ENCODE assay signal across 9 cellular contexts in the genomic region with DNA sequence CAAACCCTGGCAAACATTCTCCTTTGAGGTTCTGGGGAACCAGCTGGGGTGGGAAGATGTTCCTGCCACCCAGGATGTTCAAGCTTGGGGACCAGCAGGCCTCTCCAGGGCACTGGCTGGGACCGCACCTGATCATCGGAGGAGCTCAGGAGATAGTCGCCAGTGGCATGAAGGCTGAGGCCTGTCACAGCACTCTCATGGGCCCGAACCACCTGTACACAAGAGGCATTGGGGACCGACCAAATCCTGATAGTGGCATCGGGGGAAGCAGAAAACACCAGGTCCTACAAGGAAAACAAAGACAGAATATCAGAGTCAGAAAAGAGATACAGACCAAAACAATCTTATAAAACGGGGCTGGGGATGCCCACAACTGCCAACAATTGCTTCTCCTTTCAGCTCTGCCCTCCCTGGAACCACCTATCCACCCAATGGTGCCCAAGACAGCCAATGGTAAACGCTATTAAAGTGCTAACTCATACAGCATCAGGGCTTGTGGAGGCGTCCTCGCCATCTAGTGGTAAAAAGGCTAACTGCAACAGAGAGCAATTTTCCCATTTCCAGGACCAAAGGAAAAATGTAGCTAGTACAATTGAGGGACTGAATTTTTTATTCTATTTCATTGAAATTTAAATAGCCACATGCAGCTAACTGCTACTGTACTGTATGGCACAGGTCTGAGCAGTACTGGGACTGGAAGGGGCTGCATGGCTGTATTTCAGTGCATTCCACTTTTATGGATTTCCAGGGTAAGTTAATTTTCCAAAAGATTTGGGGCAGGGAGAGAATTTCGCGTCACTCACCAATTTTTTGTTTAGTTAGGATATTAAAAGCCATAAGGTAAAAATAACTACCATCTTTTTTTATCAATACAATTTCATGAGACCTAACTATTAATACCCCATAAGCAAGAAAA. TPM values are rescaled to one million over a fixed set of nuclear protein-coding genes. Genes with fewer than 3 reads are reported as not detected.
DNase-seq lines count a peak whose midpoint lies in the region; ATAC-seq and TF ChIP-seq lines count a peak whose summit lies in the region.
"Had no signal": no experiment of that assay in that cellular context is flagged by ENCODE, and none has a peak within 500 bp of the region (broad histone marks: within the 10 kb centered on the region; RNA-seq: fewer than 3 reads in every experiment).

No MANE protein-coding gene starts in this region.

- intact Hi-C loops in CD4-positive, alpha-beta T cell (cut with DNase I, micrococcal nuclease), result loop anchor here (1.0 to 2.0 kb wide), 2 partner anchors 68 to 124 kb away; no protein-coding TSS in a partner anchor
- intact Hi-C loops in heart right ventricle (cut with DNase I), result loop anchor here in 9 of 10 donors (1.0 to 10.0 kb wide), 4 partner anchors 67 to 124 kb away; no protein-coding TSS in a partner anchor

- H3K4me3 ChIP-seq in heart right ventricle, result no peak overlapping the region

- POLR2A ChIA-PET in CD4-positive, alpha-beta T cell (lab: Charles Lee), result no interaction called here

- no peaks in the 10 kb centered on the region for H3K27me3 Mint-ChIP-seq in CD4-positive, alpha-beta T cell

- no peak overlapping the region for H3K4me3 Mint-ChIP-seq in CD4-positive, alpha-beta T cell

- H3K27ac ChIP-seq in CD4-positive, alpha-beta T cell (ENCODE audit: low read depth, low read length), result no peak overlapping the region
- H3K27ac ChIP-seq in heart right ventricle, result peak overlapping the region in 1 of 10 donors; percentile 9

- peaks cover 0 to 17% (median 6%) of the 10 kb centered on the region in 9 donors for H3K4me1 ChIP-seq in heart right ventricle

- H3K36me3 Mint-ChIP-seq in CD4-positive, alpha-beta T cell (ENCODE audit: low read depth), result peaks cover 99% of the 10 kb centered on the region
- H3K36me3 Mint-ChIP-seq in activated naive CD4-positive, alpha-beta T cell treated with anti-CD3 and anti-CD28 coated beads, Interleukin-2, amount 50 U/mL, for 72 hours, result peaks cover 24 to 36% of the 10 kb centered on the region in 2 donors

- peak; percentile 90 for TF ChIP-seq CTCF in CD4-positive, alpha-beta T cell (IDR thresholded peaks at IDR 0.05)
- TF ChIP-seq CTCF in GM12873 (IDR thresholded peaks at IDR 0.05; ENCODE audit: insufficient read depth, low read depth, low read length, missing control alignments), result peak; percentile 93
- TF ChIP-seq CTCF in heart right ventricle (IDR thresholded peaks at IDR 0.05), result peak; percentile 93 to 99 (median 95)

- 58 to 59% methylated on average over 12 of the region's 12 CpGs for WGBS in heart right ventricle, 2 donors

- H3K9me3 ChIP-seq in CD4-positive, alpha-beta T cell (ENCODE audit: control insufficient read depth, low read length), result no peaks in the 10 kb centered on the region
- H3K9me3 ChIP-seq in heart right ventricle, result no peaks in the 10 kb centered on the region

- DNase-seq in CD4-positive, alpha-beta T cell, result peak in 1 of 10 experiments; percentile 11
- DNase-seq in NCI-H1930 (lab: John Stamatoyannopoulos, UW) (peak; percentile 13 to 42), heart right ventricle (no peak), renal cortical epithelial cell (ENCODE audit: low read depth) (peak; percentile 62)
- peak in 1 of 2 donors; percentile 41 for DNase-seq in activated naive CD4-positive, alpha-beta T cell treated with anti-CD3 and anti-CD28 coated beads, Interleukin-2, amount 50 U/mL, for 72 hours (ENCODE audit: low spot score in 2 of 2)

- H3K9me3 Mint-ChIP-seq in CD4-positive, alpha-beta T cell, result no peaks in the 10 kb centered on the region
- H3K9me3 Mint-ChIP-seq in activated naive CD4-positive, alpha-beta T cell treated with anti-CD3 and anti-CD28 coated beads, Interleukin-2, amount 50 U/mL, for 72 hours, result no peaks in the 10 kb centered on the region

- H3K27me3 ChIP-seq in CD4-positive, alpha-beta T cell (ENCODE audit: control insufficient read depth, insufficient read depth, low read length), result no peaks in the 10 kb centered on the region
- no peaks in the 10 kb centered on the region for H3K27me3 ChIP-seq in heart right ventricle

- H3K4me1 Mint-ChIP-seq in CD4-positive, alpha-beta T cell (ENCODE audit: low read depth), result peaks cover 21% of the 10 kb centered on the region

- CTCF ChIA-PET in CD4-positive, alpha-beta T cell (lab: Charles Lee), result interaction anchor here (0.6 to 2.8 kb wide), 12 partner anchors 9 to 260 kb away, joined by 3 to 25 read pairs (median 4); partner anchors contain the start of gene TMEM109

- H3K27ac Mint-ChIP-seq in CD4-positive, alpha-beta T cell, result no peak overlapping the region
- peak overlapping the region in 1 of 2 donors; percentile 80 for H3K27ac Mint-ChIP-seq in activated naive CD4-positive, alpha-beta T cell treated with anti-CD3 and anti-CD28 coated beads, Interleukin-2, amount 50 U/mL, for 72 hours

- ATAC-seq in CD4-positive, alpha-beta T cell (ENCODE audit: poor library complexity), result peak; percentile 70
- ATAC-seq in activated naive CD4-positive, alpha-beta T cell treated with anti-CD3 and anti-CD28 coated beads, Interleukin-2, amount 50 U/mL, for 72 hours, result peak; percentile 72 to 82
- ATAC-seq in heart right ventricle (peak in 7 of 8 donors; percentile 54 to 74 (median 69)), HG03521 (IDR thresholded peaks at IDR 0.05; ENCODE audit: unreplicated experiment) (no peak), HG03565 (IDR thresholded peaks at IDR 0.05; ENCODE audit: unreplicated experiment) (no peak)

- peaks cover 12 to 99% (median 64%) of the 10 kb centered on the region in 9 donors for H3K36me3 ChIP-seq in heart right ventricle

RNA-seq across cellular contexts. Expression of gene PRPF19, which starts 7.1 kb away (rescaled TPM):
- 10 to 100 TPM; 63.2 to 67.3 TPM for total RNA-seq in CD4-positive, alpha-beta T cell
- total RNA-seq in activated naive CD4-positive, alpha-beta T cell treated with anti-CD3 and anti-CD28 coated beads, Interleukin-2, amount 50 U/mL, for 72 hours, result 100 to 1,000 TPM in 1 of 2 donors, 10 to 100 TPM in 1; 71.0 to 149 TPM
- total RNA-seq in heart right ventricle (10 to 100 TPM; 32.0 to 49.7 (median 39.4) TPM), renal cortical epithelial cell (32.6 and 49.8 TPM in 2 replicates)
- polyA plus RNA-seq in heart right ventricle, result 10 to 100 TPM; 50.3 to 53.0 TPM

RNA-seq across cellular contexts. Expression of gene TMEM109, which starts 14.7 kb away (rescaled TPM):
- 10 to 100 TPM; 27.8 to 32.9 TPM for total RNA-seq in CD4-positive, alpha-beta T cell
- total RNA-seq in activated naive CD4-positive, alpha-beta T cell treated with anti-CD3 and anti-CD28 coated beads, Interleukin-2, amount 50 U/mL, for 72 hours, result 10 to 100 TPM; 31.9 to 95.1 TPM
- total RNA-seq in heart right ventricle (100 to 1,000 TPM in 2 of 10 donors, 10 to 100 TPM in 8; 78.6 to 115 (median 92.7) TPM), renal cortical epithelial cell (18.6 and 37.7 TPM in 2 replicates)
- 100 to 1,000 TPM in 1 of 2 donors, 10 to 100 TPM in 1; 53.3 to 121 TPM for polyA plus RNA-seq in heart right ventricle

RNA-seq across cellular contexts. Expression of gene TMEM132A, which starts 25.0 kb away (rescaled TPM):
- not detected for total RNA-seq in CD4-positive, alpha-beta T cell
- 1 to 10 TPM in 1 of 2 donors, under 1 TPM in 1; 0.71 to 1.4 TPM for total RNA-seq in activated naive CD4-positive, alpha-beta T cell treated with anti-CD3 and anti-CD28 coated beads, Interleukin-2, amount 50 U/mL, for 72 hours
- 10 to 100 TPM in 2 of 10 donors, 1 to 10 TPM in 8; 3.7 to 12.9 (median 6.5) TPM for total RNA-seq in heart right ventricle
- polyA plus RNA-seq in heart right ventricle, result 10 to 100 TPM; 10.0 to 16.4 TPM
- total RNA-seq in renal cortical epithelial cell, result 137 and 213 TPM in 2 replicates

RNA-seq across cellular contexts. Expression of gene ZP1, which starts 31.9 kb away (rescaled TPM):
- total RNA-seq in CD4-positive, alpha-beta T cell, result under 1 TPM in 1 of 2 experiments, not detected in 1; 0.20 TPM
- not detected for total RNA-seq in activated naive CD4-positive, alpha-beta T cell treated with anti-CD3 and anti-CD28 coated beads, Interleukin-2, amount 50 U/mL, for 72 hours
- total RNA-seq in heart right ventricle (under 1 TPM in 3 of 10 donors, not detected in 7; 0.16 to 0.33 (median 0.25) TPM), renal cortical epithelial cell (not detected in 2 replicates)
- polyA plus RNA-seq in heart right ventricle, result under 1 TPM; 0.37 to 0.51 TPM
- total RNA-seq: activated CD8-positive, alpha-beta memory T cell treated with anti-CD3 and anti-CD28 coated beads for 36 hours had no signal

RNA-seq across cellular contexts. Expression of gene PTGDR2, which starts 43.5 kb away (rescaled TPM):
- total RNA-seq in CD4-positive, alpha-beta T cell, result under 1 TPM; 0.36 TPM
- total RNA-seq in activated naive CD4-positive, alpha-beta T cell treated with anti-CD3 and anti-CD28 coated beads, Interleukin-2, amount 50 U/mL, for 72 hours, result under 1 TPM in 1 of 2 donors, not detected in 1; 0.25 TPM
- total RNA-seq in heart right ventricle, result 1 to 10 TPM in 9 of 10 donors, under 1 TPM in 1; 0.35 to 5.1 (median 1.2) TPM
- polyA plus RNA-seq in heart right ventricle, result 1 to 10 TPM in 1 of 2 donors, under 1 TPM in 1; 0.57 to 5.7 TPM
- not detected in 2 replicates for total RNA-seq in renal cortical epithelial cell

Comparison
In these comparisons a context has a peak if more than half of its experiments do, and no peak if none do; other contexts are left out.
1. ATAC-seq: peak in CD4-positive, alpha-beta T cell (single experiment), activated naive CD4-positive, alpha-beta T cell treated with anti-CD3 and anti-CD28 coated beads, Interleukin-2, amount 50 U/mL, for 72 hours (2 of 2) and heart right ventricle (7 of 8); none in HG03521 (single experiment) and HG03565 (single experiment).
2. DNase-seq: peak in NCI-H1930 (2 of 2) and renal cortical epithelial cell (single experiment); none in heart right ventricle (0 of 2).
3. Peak in every context shown above with its lines, with median percentiles within 50 percentile points of each other: CTCF ChIP-seq.